ENCODE assay signal across 8 cellular contexts in the genomic region with DNA sequence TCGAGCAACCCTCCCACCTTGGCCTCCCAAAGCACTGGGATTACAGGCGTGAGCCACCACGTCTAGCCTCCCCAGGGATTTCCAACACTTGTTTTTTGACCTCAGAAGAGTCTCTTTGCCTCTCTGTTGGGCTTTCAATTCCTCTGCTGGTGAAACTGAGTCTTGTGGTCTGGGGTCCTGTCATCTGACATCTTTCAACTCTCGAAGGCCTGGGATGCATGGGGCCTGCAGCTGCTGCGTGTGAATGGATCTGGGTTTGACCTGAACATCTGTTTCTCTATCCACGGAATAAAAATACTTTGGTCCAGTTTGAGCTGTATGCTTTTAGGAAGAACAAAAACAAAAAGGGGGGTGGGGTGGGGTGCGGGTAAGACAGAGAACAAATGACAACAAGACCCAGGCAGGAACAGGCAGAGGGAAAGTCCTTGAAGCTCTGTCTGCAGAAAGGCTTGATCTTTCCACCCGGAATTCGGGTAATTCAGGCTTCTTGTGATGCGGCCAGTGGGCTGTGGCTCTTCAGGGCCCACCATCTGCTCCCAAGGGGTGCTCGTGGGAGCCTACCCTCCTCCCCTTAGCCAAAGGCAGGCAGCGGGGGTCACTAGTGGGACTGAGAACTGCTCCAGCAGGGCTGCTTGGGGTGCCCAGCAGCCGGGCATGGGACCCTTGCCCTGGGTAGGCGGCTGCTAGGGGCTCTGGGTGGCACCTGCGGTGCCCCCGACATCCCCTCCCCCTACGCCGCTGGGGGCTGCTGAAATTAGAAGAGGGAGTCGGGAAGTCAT.
DNase-seq lines count a peak whose midpoint lies in the region; ATAC-seq, FAIRE-seq and TF ChIP-seq lines count a peak whose summit lies in the region.

No MANE protein-coding gene starts in this region.

- H3K27ac Mint-ChIP-seq in activated naive CD8-positive, alpha-beta T cell treated with anti-CD3 and anti-CD28 coated beads for 36 hours: peak overlapping the region; percentile 91
- H3K27ac Mint-ChIP-seq in natural killer cell treated with Interleukin-12 subunit alpha and Interleukin-12 subunit beta and Interleukin-15 and Interleukin-18, amount 100 ng/mL, for 72 hours: peak overlapping the region; percentile 86 to 88

- FAIRE-seq in RCC 7860 (lab: Jason Lieb, UNC): no peak

- H3K4me1 Mint-ChIP-seq in activated naive CD8-positive, alpha-beta T cell treated with anti-CD3 and anti-CD28 coated beads for 36 hours: peaks cover 31% of the 10 kb centered on the region
- H3K4me1 Mint-ChIP-seq in natural killer cell treated with Interleukin-12 subunit alpha and Interleukin-12 subunit beta and Interleukin-15 and Interleukin-18, amount 100 ng/mL, for 72 hours (ENCODE audit: low read depth in 2 of 2): peaks cover 55 to 65% of the 10 kb centered on the region in 2 donors

- no peak overlapping the region for H3K4me3 Mint-ChIP-seq in activated naive CD8-positive, alpha-beta T cell treated with anti-CD3 and anti-CD28 coated beads for 36 hours
- peak overlapping the region; percentile 69 for H3K4me3 Mint-ChIP-seq in natural killer cell treated with Interleukin-12 subunit alpha and Interleukin-12 subunit beta and Interleukin-15 and Interleukin-18, amount 100 ng/mL, for 72 hours

- TF ChIP-seq CTCF in GM13977 (IDR thresholded peaks at IDR 0.05; ENCODE audit: extremely low read depth, insufficient read depth, missing control alignments): no peak

- DNase-seq in GM13977 (ENCODE audit: low spot score) (peak; percentile 55), midbrain (lab: John Stamatoyannopoulos, UW) (no peak), NCI-H1048 (lab: John Stamatoyannopoulos, UW) (no peak), T1000 (lab: John Stamatoyannopoulos, UW) (no peak), RCC 7860 (ENCODE audit: low spot score) (no peak)
- DNase-seq in activated naive CD8-positive, alpha-beta T cell treated with anti-CD3 and anti-CD28 coated beads for 36 hours: no peak
- no peak for DNase-seq in natural killer cell treated with Interleukin-12 subunit alpha and Interleukin-12 subunit beta and Interleukin-15 and Interleukin-18, amount 100 ng/mL, for 72 hours (ENCODE audit: low spot score)

- peaks cover 4% of the 10 kb centered on the region for H3K27me3 Mint-ChIP-seq in activated naive CD8-positive, alpha-beta T cell treated with anti-CD3 and anti-CD28 coated beads for 36 hours
- H3K27me3 Mint-ChIP-seq in natural killer cell treated with Interleukin-12 subunit alpha and Interleukin-12 subunit beta and Interleukin-15 and Interleukin-18, amount 100 ng/mL, for 72 hours: peaks cover 0 to 5% of the 10 kb centered on the region in 2 donors

- H3K9me3 Mint-ChIP-seq in activated naive CD8-positive, alpha-beta T cell treated with anti-CD3 and anti-CD28 coated beads for 36 hours: peaks cover 5% of the 10 kb centered on the region
- H3K9me3 Mint-ChIP-seq in natural killer cell treated with Interleukin-12 subunit alpha and Interleukin-12 subunit beta and Interleukin-15 and Interleukin-18, amount 100 ng/mL, for 72 hours: no peaks in the 10 kb centered on the region

- in situ Hi-C loops in GM13977 (cut with MboI; ENCODE audit: low pct_unique_long_range_greater_than_20kb, low sequenced_read_pairs, unreplicated experiment): no loop called here

- peak; percentile 24 for ATAC-seq in HG02642 (IDR thresholded peaks at IDR 0.05; ENCODE audit: poor library complexity, unreplicated experiment)
- no peak for ATAC-seq in natural killer cell treated with Interleukin-12 subunit alpha and Interleukin-12 subunit beta and Interleukin-15 and Interleukin-18, amount 100 ng/mL, for 72 hours

- H3K36me3 Mint-ChIP-seq in activated naive CD8-positive, alpha-beta T cell treated with anti-CD3 and anti-CD28 coated beads for 36 hours: peaks cover 3% of the 10 kb centered on the region
- no peaks in the 10 kb centered on the region for H3K36me3 Mint-ChIP-seq in natural killer cell treated with Interleukin-12 subunit alpha and Interleukin-12 subunit beta and Interleukin-15 and Interleukin-18, amount 100 ng/mL, for 72 hours
